ENCODE assay signal across 18 cellular contexts in genomic region chrX:154013001-154013421, GRCh38. TPM values are rescaled to one million over a fixed set of nuclear protein-coding genes. Genes with fewer than 3 reads are reported as not detected.
A peak's percentile ranks its signal among the peaks of the same experiment; 100 is the strongest.
DNase-seq lines count a peak whose midpoint lies in the region; ATAC-seq, FAIRE-seq and TF ChIP-seq lines count a peak whose summit lies in the region.
"Had no signal": no experiment of that assay in that cellular context is flagged by ENCODE, and none has a peak within 500 bp of the region (broad histone marks: within the 10 kb centered on the region; RNA-seq: fewer than 3 reads in every experiment).

No MANE protein-coding gene starts in this region.

- peaks cover 16% of the 10 kb centered on the region for H3K79me2 ChIP-seq in GM12878 (ENCODE audit: control insufficient read depth, insufficient read depth, low read length)

- WGBS in GM12878 (ENCODE audit: insufficient coverage, insufficient replicate concordance, low lambda C conversion rate, missing lambda C conversion rate): 57% methylated on average over 17 of the region's 17 CpGs

- no peak for FAIRE-seq in GM12878 (lab: Jason Lieb, UNC)
- FAIRE-seq: astrocyte, TTC549 had no signal

- ATAC-seq in GM12878: no peak
- no peak for ATAC-seq in HG03097 (IDR thresholded peaks at IDR 0.05; ENCODE audit: low FRiP score, unreplicated experiment)
- ATAC-seq: gastrocnemius medialis had no signal

- TF ChIP-seq CTCF in GM12878 (IDR thresholded peaks at IDR 0.05 in 2 of 3, conservative IDR thresholded peaks at IDR 0.05 in 1 of 3; ENCODE audit: control insufficient read depth in 2 of 3, extremely low read depth in 1 of 3, insufficient read depth in 1 of 3, low read depth in 3 of 3, low read length in 3 of 3): no peak

- no peak overlapping the region for H3K4me2 ChIP-seq in GM12878 (ENCODE audit: control insufficient read depth, insufficient read depth)

- CTCF ChIA-PET in GM12878 (lab: Yijun Ruan, JAX): interaction anchor here (0.8 to 5.6 kb wide), 20 partner anchors 8 to 123 kb away, joined by 3 to 35 read pairs (median 5); partner anchors contain the start of genes ARHGAP4 and HCFC1

- no peak for DNase-seq in GM12878 (ENCODE audit: low read depth, low spot score)
- peak; percentile 42 for DNase-seq in medulla oblongata (ENCODE audit: extremely low spot score)
- no peak for DNase-seq in stimulated activated CD4-positive, alpha-beta T cell treated with anti-CD3 and anti-CD28 coated beads, Interleukin-4, amount 100 ng/mL, for 24 hours
- DNase-seq in activated CD8-positive, alpha-beta memory T cell treated with anti-CD3 and anti-CD28 coated beads, Interleukin-2, amount 50 U/mL, for 48 hours: no peak
- DNase-seq in erythroblast (lab: John Stamatoyannopoulos, UW): no peak
- DNase-seq: DMS79, gastrocnemius medialis, GF-D8, left ventricle myocardium inferior had no signal

- H4K20me1 ChIP-seq in GM12878 (ENCODE audit: control insufficient read depth, insufficient read depth): no peaks in the 10 kb centered on the region

- no peak overlapping the region for H2AFZ ChIP-seq in GM12878 (ENCODE audit: control insufficient read depth, low read depth, low read length)
- H2AFZ ChIP-seq: GM23248 had no signal

- SMC1A ChIA-PET in GM12878 (lab: Charles Lee; ENCODE audit: uncharacterized antibody, unreplicated experiment): interaction anchor here (0.8 to 2.5 kb wide), 7 partner anchors 9 to 45 kb away, joined by 3 to 5 read pairs (median 3); no protein-coding TSS in a partner anchor

- H3K9ac ChIP-seq in GM12878 (ENCODE audit: control insufficient read depth, insufficient read depth, low read length): no peak overlapping the region
- H3K9ac ChIP-seq: GM23248 had no signal

- H3K36me3 ChIP-seq in KOPT-K1 (ENCODE audit: insufficient read depth, low read length) (peaks cover 87% of the 10 kb centered on the region), GM12878 (ENCODE audit: control insufficient read depth in 2 of 2, insufficient read depth in 2 of 2, low read length in 1 of 2) (peaks cover 0 to 5% of the 10 kb centered on the region in 2 experiments; a peak in 3 of 4 replicates)

- intact Hi-C loops in GM12878 (cut with micrococcal nuclease; ENCODE audit: unreplicated experiment): loop anchor here (5.0 kb wide), 1 partner anchor 39 kb away; no protein-coding TSS in a partner anchor

- H3K4me1 ChIP-seq in GM12878 (ENCODE audit: control insufficient read depth, insufficient read depth, low read length): peaks cover 6% of the 10 kb centered on the region
- H3K4me1 ChIP-seq: Caco-2 had no signal

- POLR2A ChIA-PET in GM12878 (lab: Charles Lee): interaction anchor here (0.7 kb wide), 1 partner anchor 300 kb away, joined by 3 read pairs; no protein-coding TSS in a partner anchor

- TF ChIP-seq POLR2A in GM12878 (IDR thresholded peaks at IDR 0.05; ENCODE audit: low read depth, low read length): no peak
- TF ChIP-seq POLR2A in erythroblast (IDR thresholded peaks at IDR 0.05; ENCODE audit: low read length): no peak

- in situ Hi-C loops in GM12878 (cut with MboI): no loop called here

- H3K4me3 ChIP-seq in GM12878: no peak overlapping the region
- H3K4me3 ChIP-seq: gastrocnemius medialis, GM23248, left ventricle myocardium inferior, skin epidermis had no signal

- H3K27ac ChIP-seq in KOPT-K1 (ENCODE audit: low read depth, low read length, poor library complexity, severe bottlenecking): peak overlapping the region; percentile 54
- no peak overlapping the region for H3K27ac ChIP-seq in GM12878 (ENCODE audit: control insufficient read depth, insufficient read depth)
- peak overlapping the region; percentile 23 for H3K27ac ChIP-seq in temporal lobe (ENCODE audit: low read depth, low read length)
- H3K27ac ChIP-seq: C4-2B, GM23248, left ventricle myocardium inferior had no signal

- H3K27me3 ChIP-seq in GM12878 (replicated peaks in 1 of 2; ENCODE audit: control insufficient read depth in 2 of 2, insufficient read depth in 2 of 2, low read length in 1 of 2): no peaks in the 10 kb centered on the region
- H3K27me3 ChIP-seq: gastrocnemius medialis had no signal

- H3K9me3 ChIP-seq in KOPT-K1 (ENCODE audit: insufficient read depth, low read length, poor library complexity, severe bottlenecking): no peaks in the 10 kb centered on the region
- H3K9me3 ChIP-seq in GM12878 (replicated peaks; ENCODE audit: control insufficient read depth, insufficient read depth, low read length): no peaks in the 10 kb centered on the region
- H3K9me3 ChIP-seq: Caco-2, gastrocnemius medialis, left ventricle myocardium inferior had no signal

- RAD21 ChIA-PET in GM12878 (lab: Charles Lee; ENCODE audit: unreplicated experiment): interaction anchor here (0.5 to 2.6 kb wide), 7 partner anchors 10 to 68 kb away, joined by 3 to 8 read pairs (median 4); no protein-coding TSS in a partner anchor

- no peak for TF ChIP-seq RAD21 in GM12878 (IDR thresholded peaks at IDR 0.05; ENCODE audit: insufficient read depth, low read depth, low read length)

- BruUV-seq in GM12878 (replicated peaks; lab: Mats Ljungman, UMichigan): no TSS peak

- no peak for TF ChIP-seq EP300 in GM12878 (IDR thresholded peaks at IDR 0.05; ENCODE audit: borderline replicate concordance in 1 of 2, control insufficient read depth in 1 of 2, low read depth in 2 of 2, low read length in 2 of 2)

TF ChIP-seq in GM12878, 131 proteins besides CTCF, POLR2A, EP300 and RAD21:
- no peak for TF ChIP-seq TCF12 (IDR thresholded peaks at IDR 0.05; ENCODE audit: low read depth, low read length)
- TF ChIP-seq POLR2AphosphoS5 (IDR thresholded peaks at IDR 0.05; ENCODE audit: low read length): 0 out of 2 replicates have a peak, but pooled peaks have one; percentile 14
- no peak for TF ChIP-seq PML (IDR thresholded peaks at IDR 0.05; ENCODE audit: low read length)

RNA-seq across cellular contexts. Expression of gene IRAK1, which starts 6.7 kb away (rescaled TPM):
- 44.0 and 54.1 TPM in 2 replicates for total RNA-seq in GM12878 (2013; cell fraction: nucleolus; rRNA removed)
- total RNA-seq in GM12878 (2014; rRNA removed) (63.2 and 77.8 TPM in 2 replicates), GM12878 (2014; rRNA removed; fragmentation: Illumina TruSeq; extraction: Trizol) (37.6 and 42.3 TPM in 2 replicates), GM12878 (2021) (106 and 136 TPM in 2 replicates), temporal lobe (10.6 TPM)
- 21.6 TPM for polyA plus RNA-seq in GM12878 (2011; ENCODE audit: low read depth)
- polyA plus RNA-seq in GM12878 (2011; rRNA removed) (19.0 and 27.8 TPM in 2 replicates), GM12878 (2014; fragmentation: Illumina TruSeq; extraction: Trizol) (9.4 and 32.7 TPM in 2 replicates), GM12878 (2014; fragmentation: Nextera tagmentation; extraction: Ambion mirVana) (10 to 100 TPM in 1 of 2 experiments, 1 to 10 TPM in 1; 4.2 to 15.1 TPM), GM12878 (2014; rRNA removed) (89.9 and 107 TPM in 2 replicates), GM12878 (2016; fragmentation: Nextera tagmentation; extraction: Ambion mirVana) (10 to 100 TPM; 36.8 to 82.4 TPM)
- 29.6 and 55.4 TPM in 2 replicates for polyA plus RNA-seq in GM12878 (2011; cell fraction: cytosol; rRNA removed)
- 65.0 and 102 TPM in 2 replicates for polyA plus RNA-seq in GM12878 (2011; cell fraction: nucleus; rRNA removed)
- polyA plus RNA-seq in GM12878 (2012): 45.7 and 78.8 TPM in 2 replicates
- polyA minus RNA-seq in GM12878 (2011; rRNA and poly(A)+ RNA removed): 22.2 and 50.5 TPM in 2 replicates
- polyA minus RNA-seq in GM12878 (2011; cell fraction: cytosol; rRNA and poly(A)+ RNA removed): 36.8 TPM in 2 replicates
- polyA minus RNA-seq in GM12878 (2011; cell fraction: nucleus; rRNA and poly(A)+ RNA removed): 25.1 and 44.2 TPM in 2 replicates

RNA-seq across cellular contexts. Expression of gene TMEM187, which starts 40.5 kb away (rescaled TPM):
- total RNA-seq in GM12878 (2013; cell fraction: nucleolus; rRNA removed): 2.9 and 4.2 TPM in 2 replicates
- total RNA-seq in GM12878 (2014; rRNA removed) (5.0 and 8.5 TPM in 2 replicates), GM12878 (2014; rRNA removed; fragmentation: Illumina TruSeq; extraction: Trizol) (1.6 and 1.7 TPM in 2 replicates), GM12878 (2021) (6.1 and 6.3 TPM in 2 replicates), temporal lobe (1.7 TPM)
- 1.3 TPM for polyA plus RNA-seq in GM12878 (2011; ENCODE audit: low read depth)
- polyA plus RNA-seq in GM12878 (2011; rRNA removed) (3.0 and 4.2 TPM in 2 replicates), GM12878 (2014; fragmentation: Illumina TruSeq; extraction: Trizol) (0.36 and 0.88 TPM in 2 replicates), GM12878 (2014; fragmentation: Nextera tagmentation; extraction: Ambion mirVana) (under 1 TPM; 0.45 to 0.99 TPM), GM12878 (2014; rRNA removed) (5.6 and 7.0 TPM in 2 replicates), GM12878 (2016; fragmentation: Nextera tagmentation; extraction: Ambion mirVana) (1 to 10 TPM; 4.0 to 4.8 TPM)
- 9.1 and 11.2 TPM in 2 replicates for polyA plus RNA-seq in GM12878 (2011; cell fraction: cytosol; rRNA removed)
- 4.7 and 5.0 TPM in 2 replicates for polyA plus RNA-seq in GM12878 (2011; cell fraction: nucleus; rRNA removed)
- polyA plus RNA-seq in GM12878 (2012): 5.0 and 5.4 TPM in 2 replicates
- polyA minus RNA-seq in GM12878 (2011; rRNA and poly(A)+ RNA removed): 3.2 and 6.9 TPM in 2 replicates
- 0.94 and 2.7 TPM in 2 replicates for polyA minus RNA-seq in GM12878 (2011; cell fraction: cytosol; rRNA and poly(A)+ RNA removed)
- 3.0 and 3.4 TPM in 2 replicates for polyA minus RNA-seq in GM12878 (2011; cell fraction: nucleus; rRNA and poly(A)+ RNA removed)

RNA-seq across cellular contexts. Expression of gene HCFC1, which starts 41.4 kb away (rescaled TPM):
- total RNA-seq in GM12878 (2013; cell fraction: nucleolus; rRNA removed): 24.5 and 28.7 TPM in 2 replicates
- total RNA-seq in GM12878 (2014; rRNA removed) (18.8 and 25.5 TPM in 2 replicates), GM12878 (2014; rRNA removed; fragmentation: Illumina TruSeq; extraction: Trizol) (8.8 and 10.6 TPM in 2 replicates), GM12878 (2021) (86.1 and 92.7 TPM in 2 replicates), temporal lobe (20.4 TPM)
- 14.7 TPM for polyA plus RNA-seq in GM12878 (2011; ENCODE audit: low read depth)
- polyA plus RNA-seq in GM12878 (2011; rRNA removed) (2.3 and 4.1 TPM in 2 replicates), GM12878 (2014; fragmentation: Illumina TruSeq; extraction: Trizol) (7.4 and 21.5 TPM in 2 replicates), GM12878 (2014; fragmentation: Nextera tagmentation; extraction: Ambion mirVana) (1 to 10 TPM; 3.9 to 7.6 TPM), GM12878 (2014; rRNA removed) (32.0 and 45.1 TPM in 2 replicates), GM12878 (2016; fragmentation: Nextera tagmentation; extraction: Ambion mirVana) (10 to 100 TPM; 39.3 to 39.8 TPM)
- 11.0 and 15.4 TPM in 2 replicates for polyA plus RNA-seq in GM12878 (2011; cell fraction: cytosol; rRNA removed)
- polyA plus RNA-seq in GM12878 (2011; cell fraction: nucleus; rRNA removed): 29.9 and 55.9 TPM in 2 replicates
- 25.7 and 35.7 TPM in 2 replicates for polyA plus RNA-seq in GM12878 (2012)
- 4.8 and 11.2 TPM in 2 replicates for polyA minus RNA-seq in GM12878 (2011; rRNA and poly(A)+ RNA removed)
- 28.6 and 29.6 TPM in 2 replicates for polyA minus RNA-seq in GM12878 (2011; cell fraction: cytosol; rRNA and poly(A)+ RNA removed)
- polyA minus RNA-seq in GM12878 (2011; cell fraction: nucleus; rRNA and poly(A)+ RNA removed): 9.9 and 19.6 TPM in 2 replicates
